8 cellular contexts compared by ENCODE assay signal in genomic region chr4:78776031-78776728, GRCh38. TPM values are rescaled to one million over a fixed set of nuclear protein-coding genes. Genes with fewer than 3 reads are reported as not detected.
DNase-seq lines count a peak whose midpoint lies in the region; FAIRE-seq and TF ChIP-seq lines count a peak whose summit lies in the region.

Gene BMP2K (plus strand): TSS chr4:78776350. CDS start chr4:78776544, 194 bp downstream.

- peaks cover 11% of the 10 kb centered on the region for H3K36me3 ChIP-seq in SJSA1
- H3K36me3 ChIP-seq in suprapubic skin = no peaks in the 10 kb centered on the region

- no peak for FAIRE-seq in frontal cortex (lab: Jason Lieb, UNC)

- DNase-seq in DMS53 (lab: John Stamatoyannopoulos, UW) = peak; percentile 86
- peak; percentile 95 for DNase-seq in GM20000 (ENCODE audit: low spot score)
- DNase-seq in HT1080 (ENCODE audit: low read depth) = no peak
- peak; percentile 77 to 80 for DNase-seq in SJSA1 (ENCODE audit: low read depth in 1 of 2, low spot score in 2 of 2)
- DNase-seq in activated naive CD4-positive, alpha-beta T cell treated with Interleukin-2 at 50 U/mL for 16 hours = peak; percentile 77
- peak; percentile 85 to 94 for DNase-seq in frontal cortex (ENCODE audit: low spot score in 2 of 2)
- DNase-seq in nucleus accumbens (lab: John Stamatoyannopoulos, UW) = peak in 55 of 56 donors; percentile 33 to 98 (median 85)
- peak; percentile 86 to 87 for DNase-seq in suprapubic skin (ENCODE audit: low spot score in 2 of 2)

- H3K4me3 ChIP-seq in SJSA1 (peak within 1 kb of the TSS; percentile 92), suprapubic skin (peak within 1 kb of the TSS; percentile 70)

- peak within 1 kb of the TSS; percentile 100 for H3K27ac ChIP-seq in SJSA1
- peak within 1 kb of the TSS; percentile 93 for H3K27ac ChIP-seq in suprapubic skin

- WGBS in suprapubic skin = no CpG with 5 or more reads among the region's 100 CpGs

- H3K4me1 ChIP-seq in SJSA1 (replicated peaks) = peaks cover 25% of the 10 kb centered on the region
- H3K4me1 ChIP-seq in suprapubic skin = peaks cover 30% of the 10 kb centered on the region

- no peak for TF ChIP-seq EP300 in suprapubic skin (IDR thresholded peaks at IDR 0.05)

- H3K9me3 ChIP-seq in SJSA1 (replicated peaks) = no peaks in the 10 kb centered on the region
- no peaks in the 10 kb centered on the region for H3K9me3 ChIP-seq in suprapubic skin

- H3K27me3 ChIP-seq in SJSA1 (replicated peaks) (no peaks in the 10 kb centered on the region), suprapubic skin (no peaks in the 10 kb centered on the region)

- TF ChIP-seq POLR2A in suprapubic skin (IDR thresholded peaks at IDR 0.05) = peak in 1 of 2 donors; percentile 9

- TF ChIP-seq CTCF in GM20000 (IDR thresholded peaks at IDR 0.05; ENCODE audit: extremely low read depth, missing control alignments) (no peak), suprapubic skin (IDR thresholded peaks at IDR 0.05) (peak in 1 of 2 donors; percentile 26)

RNA-seq across cellular contexts. Expression of gene BMP2K, which starts in this region (rescaled TPM):
- 25.3 and 35.6 TPM in 2 replicates for total RNA-seq in HT1080 (2014; rRNA removed; shearing (Covaris generic))
- polyA plus RNA-seq in HT1080 (2015; cell fraction: cytosol; rRNA removed) = 18.2 and 22.6 TPM in 2 replicates
- polyA plus RNA-seq in HT1080 (2015; cell fraction: nucleus; rRNA removed) = 31.8 and 34.0 TPM in 2 replicates
- total RNA-seq in SJSA1 (2014; rRNA removed; shearing (Covaris generic)) = 14.4 and 40.6 TPM in 2 replicates
- total RNA-seq in frontal cortex (44.8 TPM), suprapubic skin (10 to 100 TPM; 29.7 to 79.1 (median 34.2) TPM)
